ENCODE assay signal across 9 cellular contexts in the genomic region with DNA sequence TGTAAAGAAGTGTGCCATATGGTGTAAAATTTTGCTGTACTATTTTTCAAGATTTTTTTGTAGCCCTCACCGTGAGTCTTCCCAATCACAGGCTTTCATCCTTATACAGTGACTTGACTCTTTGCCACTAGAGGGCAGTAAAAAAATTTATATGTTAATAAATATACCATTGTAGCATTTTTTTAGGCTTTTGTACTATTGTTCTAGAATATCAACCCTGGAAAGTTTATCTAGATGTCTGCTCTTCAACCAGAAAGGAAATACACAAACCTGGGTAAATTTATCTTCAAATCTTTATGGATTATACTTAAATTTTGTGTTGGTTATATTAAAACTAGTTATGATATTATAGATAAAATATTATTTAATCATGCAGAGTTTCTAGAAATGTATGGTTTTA.
DNase-seq lines count a peak whose midpoint lies in the region; ATAC-seq and TF ChIP-seq lines count a peak whose summit lies in the region.
"Had no signal": no experiment of that assay in that cellular context is flagged by ENCODE, and none has a peak within 500 bp of the region (broad histone marks: within the 10 kb centered on the region; RNA-seq: fewer than 3 reads in every experiment).

No MANE protein-coding gene starts in this region.

- no peak overlapping the region for H3K4me3 ChIP-seq in ascending aorta

- ATAC-seq in HG02943 (IDR thresholded peaks at IDR 0.05; ENCODE audit: low read depth, unreplicated experiment): peak; percentile 65
- ATAC-seq in activated T-cell treated with anti-CD3 and anti-CD28 coated beads, Interleukin-2, amount 50 U/mL, for 72 hours (replicated peaks in 1 of 2): no peak

- H3K36me3 ChIP-seq in ascending aorta: no peaks in the 10 kb centered on the region

- no peak overlapping the region for H3K27ac Mint-ChIP-seq in activated T-cell treated with anti-CD3 and anti-CD28 coated beads, Interleukin-2, amount 50 U/mL, for 72 hours
- H3K27ac Mint-ChIP-seq: activated naive CD8-positive, alpha-beta T cell treated with anti-CD3 and anti-CD28 coated beads, Interleukin-2, amount 10 ng/mL, durations not matched to agents 7 days and 5 days had no signal

- peaks cover 11% of the 10 kb centered on the region for H3K27me3 Mint-ChIP-seq in activated T-cell treated with anti-CD3 and anti-CD28 coated beads, Interleukin-2, amount 50 U/mL, for 72 hours (ENCODE audit: low read depth)

- no peak overlapping the region for H3K4me3 Mint-ChIP-seq in activated T-cell treated with anti-CD3 and anti-CD28 coated beads, Interleukin-2, amount 50 U/mL, for 72 hours
- H3K4me3 Mint-ChIP-seq: activated naive CD8-positive, alpha-beta T cell treated with anti-CD3 and anti-CD28 coated beads, Interleukin-2, amount 10 ng/mL, durations not matched to agents 7 days and 5 days had no signal

- DNase-seq in NOMO-1 (lab: John Stamatoyannopoulos, UW; ENCODE audit: unreplicated experiment in 2 of 2) (peak; percentile 1 to 25), NOMO-1 treated with dmso at 0.1 percent for 144 hours (lab: John Stamatoyannopoulos, UW; ENCODE audit: unreplicated experiment) (no peak), NCI-H2107 treated with DMSO at 0.1 percent for 48 hours (lab: John Stamatoyannopoulos, UW; ENCODE audit: unreplicated experiment) (peak; percentile 60), ascending aorta (ENCODE audit: low spot score in 2 of 2) (no peak), kidney glomerular epithelial cell (lab: John Stamatoyannopoulos, UW) (peak; percentile 50), islet precursor cell (no peak)
- no peak for DNase-seq in activated T-cell treated with anti-CD3 and anti-CD28 coated beads, Interleukin-2, amount 50 U/mL, for 72 hours
- DNase-seq: activated naive CD8-positive, alpha-beta T cell treated with anti-CD3 and anti-CD28 coated beads, Interleukin-2, amount 10 ng/mL, durations not matched to agents 7 days and 5 days had no signal

- H3K36me3 Mint-ChIP-seq in activated T-cell treated with anti-CD3 and anti-CD28 coated beads, Interleukin-2, amount 50 U/mL, for 72 hours (ENCODE audit: insufficient read depth in 2 of 2): no peaks in the 10 kb centered on the region
- H3K36me3 Mint-ChIP-seq: activated naive CD8-positive, alpha-beta T cell treated with anti-CD3 and anti-CD28 coated beads, Interleukin-2, amount 10 ng/mL, durations not matched to agents 7 days and 5 days had no signal

- H3K27ac ChIP-seq in ascending aorta: no peak overlapping the region

- no peaks in the 10 kb centered on the region for H3K4me1 Mint-ChIP-seq in activated T-cell treated with anti-CD3 and anti-CD28 coated beads, Interleukin-2, amount 50 U/mL, for 72 hours (ENCODE audit: low read depth)
- H3K4me1 Mint-ChIP-seq: activated naive CD8-positive, alpha-beta T cell treated with anti-CD3 and anti-CD28 coated beads, Interleukin-2, amount 10 ng/mL, durations not matched to agents 7 days and 5 days had no signal

- no peaks in the 10 kb centered on the region for H3K4me1 ChIP-seq in ascending aorta

- intact Hi-C loops in ascending aorta (cut with DNase I): loop anchor here (1.0 kb wide), 1 partner anchor 328 kb away; no protein-coding TSS in a partner anchor

- no peaks in the 10 kb centered on the region for H3K9me3 ChIP-seq in ascending aorta

- H3K27me3 ChIP-seq in ascending aorta: no peaks in the 10 kb centered on the region

- peak in 2 of 3 experiments; percentile 58 to 59 for TF ChIP-seq CTCF in ascending aorta (IDR thresholded peaks at IDR 0.05)

- no peaks in the 10 kb centered on the region for H3K9me3 Mint-ChIP-seq in activated T-cell treated with anti-CD3 and anti-CD28 coated beads, Interleukin-2, amount 50 U/mL, for 72 hours
- H3K9me3 Mint-ChIP-seq: activated naive CD8-positive, alpha-beta T cell treated with anti-CD3 and anti-CD28 coated beads, Interleukin-2, amount 10 ng/mL, durations not matched to agents 7 days and 5 days had no signal

Comparison
In these comparisons a context has a peak if more than half of its experiments do, and no peak if none do; other contexts are left out.
1. DNase-seq: peak in NOMO-1 (2 of 2), NCI-H2107 treated with DMSO at 0.1 percent for 48 hours (single experiment) and kidney glomerular epithelial cell (single experiment); none in NOMO-1 treated with dmso at 0.1 percent for 144 hours (single experiment), ascending aorta (0 of 2), activated T-cell treated with anti-CD3 and anti-CD28 coated beads, Interleukin-2, amount 50 U/mL, for 72 hours (0 of 2) and islet precursor cell (single experiment).